1 cellular context compared by ENCODE assay signal in genomic region chr2:27518113-27518781, GRCh38.
A peak's percentile ranks its signal among the peaks of the same experiment; 100 is the strongest.
TF ChIP-seq lines count a peak whose summit lies in the region.

No MANE protein-coding gene starts in this region.

TF ChIP-seq in HepG2, 621 proteins besides CTCF, POLR2A, EP300 and RAD21 (continued from another document and continues in another):
- TF ChIP-seq ZEB1 (IDR thresholded peaks at IDR 0.05; ENCODE audit: insufficient replicate concordance, low read depth) (peak; percentile 44), ZFP41 (CRISPR knock-in tag; IDR thresholded peaks at IDR 0.05; ENCODE audit: borderline replicate concordance) (no peak), ZNF577 (CRISPR knock-in tag; IDR thresholded peaks at IDR 0.05; ENCODE audit: borderline replicate concordance, low read depth) (no peak), ZNF674 (CRISPR knock-in tag; IDR thresholded peaks at IDR 0.05; ENCODE audit: low read depth) (no peak), SKI (IDR thresholded peaks at IDR 0.05; ENCODE audit: partially characterized antibody) (peak; percentile 53), UBTF (CRISPR knock-in tag; IDR thresholded peaks at IDR 0.05) (0 out of 2 replicates have a peak, but pooled peaks have one; percentile 20), ZFAT (CRISPR knock-in tag; conservative IDR thresholded peaks at IDR 0.05) (no peak), PBX3 (CRISPR knock-in tag; IDR thresholded peaks at IDR 0.05; ENCODE audit: borderline replicate concordance) (no peak), PAXIP1 (CRISPR knock-in tag; conservative IDR thresholded peaks at IDR 0.05) (peak; percentile 83), STAT6 (CRISPR knock-in tag; IDR thresholded peaks at IDR 0.05; ENCODE audit: borderline replicate concordance) (no peak), ZNF780A (CRISPR knock-in tag; IDR thresholded peaks at IDR 0.05) (no peak), MIER3 (CRISPR knock-in tag; IDR thresholded peaks at IDR 0.05; ENCODE audit: borderline replicate concordance) (no peak), ATF2 (CRISPR knock-in tag; IDR thresholded peaks at IDR 0.05) (no peak), ELF3 (CRISPR knock-in tag; IDR thresholded peaks at IDR 0.05) (no peak), SNAPC4 (CRISPR knock-in tag; IDR thresholded peaks at IDR 0.05) (no peak), ZNF441 (CRISPR knock-in tag; IDR thresholded peaks at IDR 0.05; ENCODE audit: borderline replicate concordance) (no peak), GATAD2A (CRISPR knock-in tag; IDR thresholded peaks at IDR 0.05) (peak; percentile 26; the same call in 1 of the 2 replicates), ZNF318 (CRISPR knock-in tag; IDR thresholded peaks at IDR 0.05) (no peak), NCOA2 (CRISPR knock-in tag; IDR thresholded peaks at IDR 0.05) (peak; percentile 47), SNAPC5 (CRISPR knock-in tag; IDR thresholded peaks at IDR 0.05; ENCODE audit: borderline replicate concordance) (no peak), ZMYM3 (CRISPR knock-in tag; IDR thresholded peaks at IDR 0.05) (0 out of 2 replicates have a peak, but pooled peaks have one; percentile 23), ZNF644 (CRISPR knock-in tag; IDR thresholded peaks at IDR 0.05; ENCODE audit: low read depth) (peak; percentile 31; the same call in 1 of the 2 replicates), ZFX (CRISPR knock-in tag; IDR thresholded peaks at IDR 0.05; ENCODE audit: low read depth) (peak; percentile 29; the same call in 1 of the 2 replicates), IRX3 (CRISPR knock-in tag; IDR thresholded peaks at IDR 0.05; ENCODE audit: borderline replicate concordance, low read depth) (0 out of 2 replicates have a peak, but pooled peaks have one; percentile 49), ZNF138 (CRISPR knock-in tag; IDR thresholded peaks at IDR 0.05; ENCODE audit: low read depth) (no peak)
